ENCODE assay signal across 16 cellular contexts in the genomic region with DNA sequence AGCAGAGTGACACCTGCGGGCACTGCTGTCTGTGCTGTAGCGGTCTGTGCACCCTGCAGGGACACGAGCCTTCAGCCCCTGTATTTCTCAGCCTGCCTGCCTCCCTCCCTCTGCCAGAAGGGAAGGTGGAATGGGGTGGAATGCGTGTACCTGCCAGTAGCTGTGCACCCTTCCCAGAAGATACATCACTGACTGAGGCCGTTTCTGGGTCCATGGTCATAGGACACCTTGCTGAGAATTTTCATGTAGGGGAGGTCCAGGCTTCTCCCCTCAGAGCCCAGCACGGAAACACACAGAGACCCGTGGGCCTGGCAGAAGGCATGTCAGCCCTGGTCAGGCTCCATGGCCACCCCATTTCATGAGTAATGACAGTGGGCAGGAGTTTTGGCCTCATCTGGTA. TPM values are rescaled to one million over a fixed set of nuclear protein-coding genes. Genes with fewer than 3 reads are reported as not detected.
DNase-seq lines count a peak whose midpoint lies in the region; ATAC-seq, FAIRE-seq and TF ChIP-seq lines count a peak whose summit lies in the region.
"Had no signal": no experiment of that assay in that cellular context is flagged by ENCODE, and none has a peak within 500 bp of the region (broad histone marks: within the 10 kb centered on the region; RNA-seq: fewer than 3 reads in every experiment).

No MANE protein-coding gene starts in this region.

- H2BK15ac ChIP-seq in neuronal stem cell (ENCODE audit: low read length) = no peak overlapping the region

- no peak for FAIRE-seq in HepG2 (lab: Jason Lieb, UNC)

- H3K14ac ChIP-seq in neuronal stem cell (ENCODE audit: low read length) = no peak overlapping the region

- DNase-seq in HepG2 (ENCODE audit: low spot score) = no peak
- no peak for DNase-seq in right lobe of liver
- no peak for DNase-seq in neuronal stem cell (ENCODE audit: low spot score)
- no peak for DNase-seq in pons (ENCODE audit: low spot score)
- DNase-seq in right atrium auricular region (ENCODE audit: low spot score) = no peak
- DNase-seq: C1 segment of cervical spinal cord; CD8-positive, alpha-beta memory T cell; DMS79; HCEC 1CT; NCI-H1105; NCI-H2081 treated with DMSO at 0.1 percent for 48 hours; NCI-H510A treated with DMSO at 0.1 percent for 48 hours; NCI-H82; PC-9 had no signal

- H4K20me1 ChIP-seq in HepG2 (ENCODE audit: insufficient read depth, low read length) = no peaks in the 10 kb centered on the region

- TF ChIP-seq POLR2A in HepG2 (IDR thresholded peaks at IDR 0.05; ENCODE audit: insufficient read depth in 1 of 2, low read depth in 2 of 2, low read length in 2 of 2) = no peak
- no peak for TF ChIP-seq POLR2A in right lobe of liver (IDR thresholded peaks at IDR 0.05)

- POLR2A ChIA-PET in HepG2 (lab: Yijun Ruan, JAX) = no interaction called here

- H2AFZ ChIP-seq in HepG2 (ENCODE audit: low read length) (no peak overlapping the region), neuronal stem cell (ENCODE audit: low read length) (no peak overlapping the region)
- H2AFZ ChIP-seq: PC-9 had no signal

- TF ChIP-seq RAD21 in HepG2 (CRISPR knock-in tag; IDR thresholded peaks at IDR 0.05) = no peak

- H3K4me1 ChIP-seq in HepG2 (ENCODE audit: insufficient read depth, low read length) (no peaks in the 10 kb centered on the region), right lobe of liver (no peaks in the 10 kb centered on the region), neuronal stem cell (ENCODE audit: control insufficient read depth in 2 of 2, insufficient read depth in 1 of 2, low read depth in 1 of 2, low read length in 2 of 2) (peaks cover 0 to 3% of the 10 kb centered on the region in 2 donors), right atrium auricular region (no peaks in the 10 kb centered on the region)

- H3K4me2 ChIP-seq in HepG2 (ENCODE audit: low read depth, low read length) (no peak overlapping the region), neuronal stem cell (ENCODE audit: insufficient read depth, low read length, poor library complexity, severe bottlenecking) (no peak overlapping the region)
- H3K4me2 ChIP-seq: PC-9 had no signal

- peaks cover 5% of the 10 kb centered on the region for H3K79me1 ChIP-seq in neuronal stem cell (ENCODE audit: low read depth, low read length)

- CTCF ChIA-PET in HepG2 (lab: Yijun Ruan, JAX; ENCODE audit: low intra/inter-chr PET ratio, low total read pairs) = no interaction called here

- no peak overlapping the region for H2AK5ac ChIP-seq in neuronal stem cell (ENCODE audit: low read depth, low read length)

- H3K18ac ChIP-seq in neuronal stem cell (ENCODE audit: low read length) = no peak overlapping the region

- H2BK120ac ChIP-seq in neuronal stem cell (ENCODE audit: low read depth, low read length) = no peak overlapping the region

- H3K9ac ChIP-seq in HepG2 (ENCODE audit: insufficient read depth, low read depth, low read length) (no peak overlapping the region), neuronal stem cell (ENCODE audit: low read depth, low read length, poor library complexity) (peak overlapping the region; percentile 47)

- no TSS peak for BruUV-seq in HepG2 (replicated peaks; lab: Mats Ljungman, UMichigan)

- H2BK12ac ChIP-seq in neuronal stem cell (ENCODE audit: low read length) = no peak overlapping the region

- H3K27ac ChIP-seq in HepG2 (ENCODE audit: extremely low read length, insufficient read depth, low read length) (no peak overlapping the region), right lobe of liver (no peak overlapping the region), angular gyrus (ENCODE audit: low read depth, low read length) (peak overlapping the region; percentile 94), neuronal stem cell (replicated peaks; ENCODE audit: low read length) (no peak overlapping the region), right atrium auricular region (no peak overlapping the region)
- H3K27ac ChIP-seq: PC-9 had no signal

- 91% methylated on average over 5 of the region's 7 CpGs for WGBS in HepG2 (ENCODE audit: low lambda C conversion rate)
- WGBS in right lobe of liver (ENCODE audit: insufficient coverage, low coverage, low lambda C conversion rate, missing lambda C conversion rate) = no CpG with 5 or more reads among the region's 7 CpGs
- WGBS in neuronal stem cell (ENCODE audit: extremely low coverage in 2 of 2, insufficient read length in 2 of 2, insufficient replicate concordance in 1 of 2), 2 donors = no CpG with 5 or more reads among the region's 7 CpGs

- peak; percentile 6; the same call in 1 of the 3 replicates for ATAC-seq in HepG2
- no peak for ATAC-seq in right lobe of liver
- no peak for ATAC-seq in GM21619 (IDR thresholded peaks at IDR 0.05; ENCODE audit: unreplicated experiment)

- H3K4me3 ChIP-seq in HepG2 (replicated peaks in 1 of 3; ENCODE audit: insufficient read depth in 1 of 3, low read depth in 2 of 3, low read length in 3 of 3) (no peak overlapping the region), right lobe of liver (no peak overlapping the region), neuronal stem cell (ENCODE audit: low read length in 2 of 2) (no peak overlapping the region), right atrium auricular region (no peak overlapping the region)
- H3K4me3 ChIP-seq: PC-9 had no signal

- H3K27me3 ChIP-seq in HepG2 (ENCODE audit: control insufficient read depth in 1 of 2, insufficient read depth in 2 of 2, low read length in 2 of 2) (no peaks in the 10 kb centered on the region), right lobe of liver (no peaks in the 10 kb centered on the region), neuronal stem cell (ENCODE audit: control insufficient read depth in 3 of 3, insufficient read depth in 3 of 3, low read depth in 1 of 3, low read length in 3 of 3) (no peaks in the 10 kb centered on the region), right atrium auricular region (no peaks in the 10 kb centered on the region)

- H3K23ac ChIP-seq in neuronal stem cell (ENCODE audit: low read depth, low read length, poor library complexity) = no peak overlapping the region

- TF ChIP-seq CTCF in HepG2 (CRISPR knock-in tag; IDR thresholded peaks at IDR 0.05) = no peak
- TF ChIP-seq CTCF in right lobe of liver (IDR thresholded peaks at IDR 0.05) = no peak
- no peak for TF ChIP-seq CTCF in right atrium auricular region (IDR thresholded peaks at IDR 0.05)

- no peak for TF ChIP-seq EP300 in HepG2 (IDR thresholded peaks at IDR 0.05; ENCODE audit: low read depth in 2 of 2, low read length in 2 of 2)
- no peak for TF ChIP-seq EP300 in HepG2 (CRISPR knock-in tag; IDR thresholded peaks at IDR 0.05; ENCODE audit: borderline replicate concordance)

- peak overlapping the region; percentile 44 for H4K8ac ChIP-seq in neuronal stem cell (ENCODE audit: low read depth, low read length)

- no peak overlapping the region for H2BK5ac ChIP-seq in neuronal stem cell (ENCODE audit: low read length)

- no peaks in the 10 kb centered on the region for H3K9me3 ChIP-seq in HepG2 (ENCODE audit: low read length)
- no peaks in the 10 kb centered on the region for H3K9me3 ChIP-seq in right lobe of liver
- H3K9me3 ChIP-seq in neuronal stem cell (replicated peaks in 1 of 2; ENCODE audit: control insufficient read depth in 2 of 2, insufficient read depth in 1 of 2, low read depth in 1 of 2, low read length in 2 of 2) = no peaks in the 10 kb centered on the region
- H3K9me3 ChIP-seq in right atrium auricular region = no peaks in the 10 kb centered on the region

- in situ Hi-C loops in HepG2 (cut with HindIII; ENCODE audit: extremely low pct_ligation_motif_present, low pct_unique_long_range_greater_than_20kb) = no loop called here

- no peak overlapping the region for H4K91ac ChIP-seq in neuronal stem cell (ENCODE audit: low read depth, low read length, poor library complexity)

- intact Hi-C loops in HepG2 (cut with micrococcal nuclease; ENCODE audit: unreplicated experiment) (no loop called here), right lobe of liver (cut with DNase I) (no loop called here)

- H3K36me3 ChIP-seq in HepG2 (replicated peaks in 1 of 2; ENCODE audit: control insufficient read depth in 1 of 2, insufficient read depth in 2 of 2, low read length in 2 of 2) (peaks cover 0 to 1% of the 10 kb centered on the region in 2 experiments; a peak in 1 of 5 replicates), right lobe of liver (no peaks in the 10 kb centered on the region), neuronal stem cell (replicated peaks in 1 of 2; ENCODE audit: control insufficient read depth in 2 of 2, insufficient read depth in 2 of 2, low read length in 2 of 2) (peaks cover 9 to 12% of the 10 kb centered on the region in 2 donors), right atrium auricular region (peaks cover 17% of the 10 kb centered on the region)

- H3K79me2 ChIP-seq in HepG2 (ENCODE audit: insufficient read depth, low read length) = no peaks in the 10 kb centered on the region

- H3K4ac ChIP-seq in neuronal stem cell (ENCODE audit: low read length) = no peak overlapping the region

RNA-seq across cellular contexts. Expression of a gene that starts 16.5 kb away (rescaled TPM):
- total RNA-seq in HepG2 (2016; rRNA removed; fragmentation: Illumina TruSeq; extraction: Trizol) = 13.0 and 17.0 TPM in 2 replicates
- 18.8 and 21.7 TPM in 2 replicates for total RNA-seq in HepG2 (2016; cell fraction: cytosol; rRNA removed; fragmentation: Illumina TruSeq; extraction: Trizol; ENCODE audit: low read depth)
- total RNA-seq in HepG2 (2016; cell fraction: insoluble cytoplasmic fraction; rRNA removed; fragmentation: Illumina TruSeq; extraction: Trizol) = 11.4 and 16.1 TPM in 2 replicates
- total RNA-seq in HepG2 (2016; cell fraction: membrane; rRNA removed; fragmentation: Illumina TruSeq; extraction: Trizol) = 40.2 and 47.3 TPM in 2 replicates
- 7.6 and 10.0 TPM in 2 replicates for total RNA-seq in HepG2 (2016; cell fraction: nucleus; rRNA removed; fragmentation: Illumina TruSeq; extraction: Trizol)
- 40.4 and 51.0 TPM in 2 replicates for polyA plus RNA-seq in HepG2 (2011; rRNA removed)
- 44.2 and 56.2 TPM in 2 replicates for polyA plus RNA-seq in HepG2 (2011; cell fraction: cytosol; rRNA removed)
- 31.7 and 32.2 TPM in 2 replicates for polyA plus RNA-seq in HepG2 (2011; cell fraction: nucleus; rRNA removed)
- polyA plus RNA-seq in HepG2 (2012) = 16.4 and 30.0 TPM in 2 replicates
- 60.8 and 72.2 TPM in 2 replicates for polyA plus RNA-seq in HepG2 (2016; cell fraction: cytosol; fragmentation: Illumina TruSeq; extraction: Trizol; ENCODE audit: low read depth)
- 33.1 and 40.9 TPM in 2 replicates for polyA plus RNA-seq in HepG2 (2016; cell fraction: insoluble cytoplasmic fraction; fragmentation: Illumina TruSeq; extraction: Trizol; ENCODE audit: low read depth)
- polyA plus RNA-seq in HepG2 (2016; cell fraction: membrane; fragmentation: Illumina TruSeq; extraction: Trizol; ENCODE audit: low read depth) = 102 TPM in 2 replicates
- 31.0 and 33.1 TPM in 2 replicates for polyA plus RNA-seq in HepG2 (2016; cell fraction: nucleus; fragmentation: Illumina TruSeq; extraction: Trizol; ENCODE audit: insufficient read depth, low read depth)
- 5.9 and 53.2 TPM in 2 replicates for polyA minus RNA-seq in HepG2 (2011; rRNA and poly(A)+ RNA removed; ENCODE audit: low replicate concordance)
- polyA minus RNA-seq in HepG2 (2011; cell fraction: cytosol; rRNA and poly(A)+ RNA removed) = 23.0 and 26.9 TPM in 2 replicates
- 9.8 and 13.2 TPM in 2 replicates for polyA minus RNA-seq in HepG2 (2011; cell fraction: nucleus; rRNA and poly(A)+ RNA removed)
- 10 to 100 TPM in 3 of 6 experiments, 1 to 10 TPM in 3; 2.6 to 17.5 (median 7.6) TPM for total RNA-seq in right lobe of liver
- polyA plus RNA-seq in neuronal stem cell (2013, experiment 1 of 2) = 35.6 TPM
- polyA plus RNA-seq in neuronal stem cell (2013, experiment 2 of 2) = 34.0 TPM
- total RNA-seq in right atrium auricular region = 1 to 10 TPM; 2.9 to 6.2 TPM

RNA-seq across cellular contexts. Expression of a gene that starts 54.2 kb away (rescaled TPM):
- total RNA-seq in HepG2 (2016; rRNA removed; fragmentation: Illumina TruSeq; extraction: Trizol) (98.5 and 107 TPM in 2 replicates), right lobe of liver (10 to 100 TPM; 16.7 to 44.1 (median 20.7) TPM), right atrium auricular region (10 to 100 TPM; 50.1 to 69.8 TPM)
- total RNA-seq in HepG2 (2016; cell fraction: cytosol; rRNA removed; fragmentation: Illumina TruSeq; extraction: Trizol; ENCODE audit: low read depth) = 134 and 176 TPM in 2 replicates
- 103 and 113 TPM in 2 replicates for total RNA-seq in HepG2 (2016; cell fraction: insoluble cytoplasmic fraction; rRNA removed; fragmentation: Illumina TruSeq; extraction: Trizol)
- 127 and 160 TPM in 2 replicates for total RNA-seq in HepG2 (2016; cell fraction: membrane; rRNA removed; fragmentation: Illumina TruSeq; extraction: Trizol)
- total RNA-seq in HepG2 (2016; cell fraction: nucleus; rRNA removed; fragmentation: Illumina TruSeq; extraction: Trizol) = 48.8 and 61.5 TPM in 2 replicates
- polyA plus RNA-seq in HepG2 (2011; rRNA removed) = 98.2 and 108 TPM in 2 replicates
- 100 and 138 TPM in 2 replicates for polyA plus RNA-seq in HepG2 (2011; cell fraction: cytosol; rRNA removed)
- 490 and 545 TPM in 2 replicates for polyA plus RNA-seq in HepG2 (2011; cell fraction: nucleus; rRNA removed)
- 37.2 and 56.0 TPM in 2 replicates for polyA plus RNA-seq in HepG2 (2012)
- polyA plus RNA-seq in HepG2 (2016; cell fraction: cytosol; fragmentation: Illumina TruSeq; extraction: Trizol; ENCODE audit: low read depth) = 170 and 205 TPM in 2 replicates
- polyA plus RNA-seq in HepG2 (2016; cell fraction: insoluble cytoplasmic fraction; fragmentation: Illumina TruSeq; extraction: Trizol; ENCODE audit: low read depth) = 116 and 132 TPM in 2 replicates
- 126 and 153 TPM in 2 replicates for polyA plus RNA-seq in HepG2 (2016; cell fraction: membrane; fragmentation: Illumina TruSeq; extraction: Trizol; ENCODE audit: low read depth)
- 123 and 136 TPM in 2 replicates for polyA plus RNA-seq in HepG2 (2016; cell fraction: nucleus; fragmentation: Illumina TruSeq; extraction: Trizol; ENCODE audit: insufficient read depth, low read depth)
- polyA minus RNA-seq in HepG2 (2011; rRNA and poly(A)+ RNA removed; ENCODE audit: low replicate concordance) = 22.3 and 116 TPM in 2 replicates
- 31.8 and 36.4 TPM in 2 replicates for polyA minus RNA-seq in HepG2 (2011; cell fraction: cytosol; rRNA and poly(A)+ RNA removed)
- polyA minus RNA-seq in HepG2 (2011; cell fraction: nucleus; rRNA and poly(A)+ RNA removed) = 46.0 and 51.1 TPM in 2 replicates
- 52.9 TPM for polyA plus RNA-seq in neuronal stem cell (2013, experiment 1 of 2)
- 52.2 TPM for polyA plus RNA-seq in neuronal stem cell (2013, experiment 2 of 2)
